1 cellular context compared by ENCODE assay signal in the genomic region with DNA sequence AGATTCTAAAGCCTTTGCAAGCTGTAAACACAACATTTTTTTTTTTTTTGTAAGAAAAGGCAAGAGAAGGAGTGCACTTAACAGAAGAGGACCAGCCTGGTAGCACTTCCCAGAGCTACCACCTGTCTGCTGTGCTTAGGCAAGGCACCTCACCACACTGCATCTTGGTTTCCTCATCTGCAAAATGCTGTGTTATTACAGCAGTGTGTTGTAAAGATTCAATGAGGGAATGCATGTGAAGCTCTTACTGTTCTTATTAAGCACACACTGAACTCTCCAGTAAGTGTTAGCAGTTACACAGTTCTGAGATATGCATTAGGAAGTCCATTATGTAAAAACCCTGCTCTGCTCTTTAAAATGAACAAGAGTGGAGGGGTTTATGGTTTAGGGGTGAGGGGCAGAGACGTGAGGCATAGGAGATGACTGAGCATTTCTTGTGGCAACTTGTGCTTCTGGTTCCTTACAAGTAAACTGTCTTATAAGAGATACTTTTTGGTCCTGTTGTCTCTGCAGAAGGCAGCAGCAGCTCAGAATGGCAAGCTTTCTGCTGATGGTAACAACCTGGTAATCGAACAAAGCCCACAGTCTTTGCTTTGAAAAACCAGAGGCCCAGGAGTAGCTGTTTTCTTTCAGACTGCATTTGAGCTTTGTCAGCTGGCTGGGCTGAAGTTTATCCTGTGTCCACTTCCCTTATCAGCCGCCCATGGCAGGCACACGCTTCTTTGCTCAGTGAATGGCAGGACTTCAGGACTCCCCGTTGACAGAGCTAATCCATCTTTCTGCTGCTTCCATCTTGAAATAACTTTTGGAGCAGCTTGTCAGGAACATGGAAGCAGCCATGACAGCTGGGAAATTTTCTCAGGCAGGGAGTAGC.
TF ChIP-seq lines count a peak whose summit lies in the region.

No MANE protein-coding gene starts in this region.

TF ChIP-seq in endothelial cell of umbilical vein, 7 proteins besides CTCF, POLR2A, EP300 and RAD21:
- TF ChIP-seq FOS (IDR thresholded peaks at IDR 0.05; ENCODE audit: borderline replicate concordance, insufficient read depth, low read length), result no peak
- TF ChIP-seq, protein P1, sequence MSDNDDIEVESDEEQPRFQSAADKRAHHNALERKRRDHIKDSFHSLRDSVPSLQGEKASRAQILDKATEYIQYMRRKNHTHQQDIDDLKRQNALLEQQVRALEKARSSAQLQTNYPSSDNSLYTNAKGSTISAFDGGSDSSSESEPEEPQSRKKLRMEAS (IDR thresholded peaks at IDR 0.05; ENCODE audit: insufficient read depth, insufficient read length), result no peak
- no peak for TF ChIP-seq MYC (IDR thresholded peaks at IDR 0.05; ENCODE audit: low read depth, low read length)
- TF ChIP-seq JUN (IDR thresholded peaks at IDR 0.05; ENCODE audit: borderline replicate concordance, insufficient read depth, insufficient read length, low read depth), result no peak
- no peak for TF ChIP-seq GATA2 (IDR thresholded peaks at IDR 0.05; ENCODE audit: insufficient read depth, insufficient read length, low read depth, low read length)
- TF ChIP-seq EZH2 (IDR thresholded peaks at IDR 0.05; ENCODE audit: borderline replicate concordance, low read depth, low read length, severe bottlenecking), result no peak
- no peak for TF ChIP-seq POLR2AphosphoS5 (IDR thresholded peaks at IDR 0.05; ENCODE audit: insufficient read depth, low read depth, low read length)
TF ChIP-seq in endothelial cell of umbilical vein: peak in this region for 0.
